Comparison of ENCODE assay signal across 1 cellular context in the genomic region with DNA sequence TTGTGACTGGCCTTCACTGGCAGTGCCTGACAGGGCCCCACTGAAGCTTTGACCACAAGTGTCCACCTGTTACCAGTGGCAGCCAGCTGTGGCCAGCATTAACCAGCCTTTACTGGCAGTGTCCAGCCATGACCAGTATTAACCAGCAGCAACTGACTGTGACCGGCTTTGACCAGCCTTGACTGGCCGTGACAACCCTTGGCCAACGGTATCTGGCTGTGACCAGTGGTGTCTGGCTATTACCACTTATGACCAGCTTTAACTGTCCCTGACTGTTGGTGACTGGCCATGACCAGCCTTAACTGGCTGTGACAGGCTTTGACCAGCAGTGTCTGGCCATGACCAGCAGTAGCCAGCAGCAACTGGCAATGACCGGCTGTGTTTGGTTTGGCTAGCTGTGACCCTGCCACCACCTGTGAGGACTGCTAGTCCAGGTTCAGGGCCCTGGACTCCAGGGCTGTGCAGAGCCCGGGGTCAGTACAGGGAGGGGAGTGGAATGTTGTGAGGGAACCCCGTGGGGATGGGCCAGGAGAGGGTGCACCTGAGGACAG.
TF ChIP-seq lines count a peak whose summit lies in the region.

No MANE protein-coding gene starts in this region.

TF ChIP-seq in HepG2, 621 proteins besides CTCF, POLR2A, EP300 and RAD21:
- TF ChIP-seq RXRA (CRISPR knock-in tag; IDR thresholded peaks at IDR 0.05) (peak; percentile 35; the same call in 1 of the 2 replicates), CAMTA2 (CRISPR knock-in tag; IDR thresholded peaks at IDR 0.05; ENCODE audit: borderline replicate concordance) (0 out of 2 replicates have a peak, but pooled peaks have one; percentile 38), GATA4 (IDR thresholded peaks at IDR 0.05; ENCODE audit: borderline replicate concordance, low read depth) (no peak), TEAD3 (CRISPR knock-in tag; optimal IDR thresholded peaks at IDR 0.05; ENCODE audit: borderline replicate concordance) (peak; percentile 7), HNF4A (CRISPR knock-in tag; IDR thresholded peaks at IDR 0.05) (peak; percentile 18; the same call in 1 of the 2 replicates)
- TF ChIP-seq, protein P1, sequence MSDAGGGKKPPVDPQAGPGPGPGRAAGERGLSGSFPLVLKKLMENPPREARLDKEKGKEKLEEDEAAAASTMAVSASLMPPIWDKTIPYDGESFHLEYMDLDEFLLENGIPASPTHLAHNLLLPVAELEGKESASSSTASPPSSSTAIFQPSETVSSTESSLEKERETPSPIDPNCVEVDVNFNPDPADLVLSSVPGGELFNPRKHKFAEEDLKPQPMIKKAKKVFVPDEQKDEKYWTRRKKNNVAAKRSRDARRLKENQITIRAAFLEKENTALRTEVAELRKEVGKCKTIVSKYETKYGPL (CRISPR knock-in tag; IDR thresholded peaks at IDR 0.05) = no peak
- TF ChIP-seq, protein P2, sequence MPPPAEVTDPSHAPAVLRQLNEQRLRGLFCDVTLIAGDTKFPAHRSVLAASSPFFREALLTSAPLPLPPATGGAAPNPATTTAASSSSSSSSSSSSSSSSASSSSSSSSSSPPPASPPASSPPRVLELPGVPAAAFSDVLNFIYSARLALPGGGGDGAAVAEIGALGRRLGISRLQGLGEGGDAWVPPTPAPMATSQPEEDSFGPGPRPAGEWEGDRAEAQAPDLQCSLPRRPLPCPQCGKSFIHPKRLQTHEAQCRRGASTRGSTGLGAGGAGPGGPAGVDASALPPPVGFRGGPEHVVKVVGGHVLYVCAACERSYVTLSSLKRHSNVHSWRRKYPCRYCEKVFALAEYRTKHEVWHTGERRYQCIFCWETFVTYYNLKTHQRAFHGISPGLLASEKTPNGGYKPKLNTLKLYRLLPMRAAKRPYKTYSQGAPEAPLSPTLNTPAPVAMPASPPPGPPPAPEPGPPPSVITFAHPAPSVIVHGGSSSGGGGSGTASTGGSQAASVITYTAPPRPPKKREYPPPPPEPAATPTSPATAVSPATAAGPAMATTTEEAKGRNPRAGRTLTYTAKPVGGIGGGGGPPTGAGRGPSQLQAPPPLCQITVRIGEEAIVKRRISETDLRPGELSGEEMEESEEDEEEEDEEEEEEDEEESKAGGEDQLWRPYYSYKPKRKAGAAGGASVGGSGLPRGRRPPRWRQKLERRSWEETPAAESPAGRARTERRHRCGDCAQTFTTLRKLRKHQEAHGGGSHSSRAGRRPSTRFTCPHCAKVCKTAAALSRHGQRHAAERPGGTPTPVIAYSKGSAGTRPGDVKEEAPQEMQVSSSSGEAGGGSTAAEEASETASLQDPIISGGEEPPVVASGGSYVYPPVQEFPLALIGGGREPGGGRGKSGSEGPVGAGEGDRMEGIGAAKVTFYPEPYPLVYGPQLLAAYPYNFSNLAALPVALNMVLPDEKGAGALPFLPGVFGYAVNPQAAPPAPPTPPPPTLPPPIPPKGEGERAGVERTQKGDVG (CRISPR knock-in tag; IDR thresholded peaks at IDR 0.05; ENCODE audit: borderline replicate concordance) = peak; percentile 21; the same call in 1 of the 2 replicates
- TF ChIP-seq, protein P3, sequence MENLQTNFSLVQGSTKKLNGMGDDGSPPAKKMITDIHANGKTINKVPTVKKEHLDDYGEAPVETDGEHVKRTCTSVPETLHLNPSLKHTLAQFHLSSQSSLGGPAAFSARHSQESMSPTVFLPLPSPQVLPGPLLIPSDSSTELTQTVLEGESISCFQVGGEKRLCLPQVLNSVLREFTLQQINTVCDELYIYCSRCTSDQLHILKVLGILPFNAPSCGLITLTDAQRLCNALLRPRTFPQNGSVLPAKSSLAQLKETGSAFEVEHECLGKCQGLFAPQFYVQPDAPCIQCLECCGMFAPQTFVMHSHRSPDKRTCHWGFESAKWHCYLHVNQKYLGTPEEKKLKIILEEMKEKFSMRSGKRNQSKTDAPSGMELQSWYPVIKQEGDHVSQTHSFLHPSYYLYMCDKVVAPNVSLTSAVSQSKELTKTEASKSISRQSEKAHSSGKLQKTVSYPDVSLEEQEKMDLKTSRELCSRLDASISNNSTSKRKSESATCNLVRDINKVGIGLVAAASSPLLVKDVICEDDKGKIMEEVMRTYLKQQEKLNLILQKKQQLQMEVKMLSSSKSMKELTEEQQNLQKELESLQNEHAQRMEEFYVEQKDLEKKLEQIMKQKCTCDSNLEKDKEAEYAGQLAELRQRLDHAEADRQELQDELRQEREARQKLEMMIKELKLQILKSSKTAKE (CRISPR knock-in tag; IDR thresholded peaks at IDR 0.05; ENCODE audit: borderline replicate concordance) = 0 out of 2 replicates have a peak, but pooled peaks have one; percentile 34
TF ChIP-seq in HepG2: peak in this region for 6.
